ENCODE assay signal across 6 cellular contexts in genomic region chr17:4708436-4708835, GRCh38.
A peak's percentile ranks its signal among the peaks of the same experiment; 100 is the strongest.
DNase-seq lines count a peak whose midpoint lies in the region; ATAC-seq lines count a peak whose summit lies in the region.

No MANE protein-coding gene starts in this region.

- ATAC-seq in GM21381 (IDR thresholded peaks at IDR 0.05; ENCODE audit: unreplicated experiment) (no peak), GM18861 (IDR thresholded peaks at IDR 0.05; ENCODE audit: unreplicated experiment) (no peak)

- DNase-seq in NCI-H2171 treated with DMSO at 0.1 percent for 48 hours (lab: John Stamatoyannopoulos, UW) (peak; percentile 11), NCI-H2171 (lab: John Stamatoyannopoulos, UW) (no peak)
- peak; percentile 76 for DNase-seq in activated CD8-positive, alpha-beta memory T cell treated with anti-CD3 and anti-CD28 coated beads for 24 hours
- DNase-seq in stimulated activated CD4-positive, alpha-beta T cell treated with anti-CD3 and anti-CD28 coated beads, Interleukin-4, amount 100 ng/mL, for 24 hours, result peak; percentile 62
